Comparison of ENCODE assay signal across 10 cellular contexts in the genomic region with DNA sequence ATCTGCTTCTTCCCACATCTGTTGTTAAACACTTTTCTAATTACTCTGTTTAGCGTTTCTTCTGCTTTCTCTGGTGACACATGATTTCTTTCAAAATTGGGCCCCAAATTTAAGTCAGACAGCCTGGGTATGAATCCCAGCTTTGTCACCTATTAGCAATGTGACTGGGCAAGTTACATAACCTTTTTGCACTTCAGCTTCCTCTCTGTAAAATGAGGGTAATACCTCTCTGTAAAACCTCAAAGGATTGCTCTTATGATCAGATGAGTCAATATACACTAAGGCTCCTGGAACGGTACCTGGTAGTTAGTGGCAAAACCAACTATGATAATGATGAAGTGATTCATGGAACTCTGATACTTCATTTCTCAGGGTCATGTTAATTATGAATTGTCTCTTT. TPM values are rescaled to one million over a fixed set of nuclear protein-coding genes. Genes with fewer than 3 reads are reported as not detected.
DNase-seq lines count a peak whose midpoint lies in the region; TF ChIP-seq lines count a peak whose summit lies in the region.
"Had no signal": no experiment of that assay in that cellular context is flagged by ENCODE, and none has a peak within 500 bp of the region (broad histone marks: within the 10 kb centered on the region; RNA-seq: fewer than 3 reads in every experiment).

No MANE protein-coding gene starts in this region.

- no peaks in the 10 kb centered on the region for H3K9me2 ChIP-seq in GM23248 (ENCODE audit: insufficient read depth)

- no peaks in the 10 kb centered on the region for H3K9me3 ChIP-seq in AG04450 (ENCODE audit: control insufficient read depth, insufficient read depth, low read length)
- no peaks in the 10 kb centered on the region for H3K9me3 ChIP-seq in GM23248 (ENCODE audit: low read depth)

- intact Hi-C loops in posterior vena cava (cut with DNase I): no loop called here

- H3K4me3 ChIP-seq in AG04450 (ENCODE audit: low read depth, low read length) (no peak overlapping the region), GM23248 (no peak overlapping the region), fibroblast of mammary gland (ENCODE audit: control insufficient read depth, low read depth, low read length) (no peak overlapping the region)

- H3F3A ChIP-seq in GM23248 (ENCODE audit: insufficient read depth): peaks cover 26% of the 10 kb centered on the region

- 0 out of 2 replicates have a peak overlapping the region, but pooled peaks have one; percentile 0 for H2AFZ ChIP-seq in GM23248

- H3K36me3 ChIP-seq in GM23248 (ENCODE audit: low read depth): no peaks in the 10 kb centered on the region

- CTCF ChIA-PET in AG04450 (lab: Charles Lee): interaction anchor here (1.0 to 4.5 kb wide), 4 partner anchors 15 to 653 kb away, joined by 3 to 40 read pairs (median 8); no protein-coding TSS in a partner anchor

- WGBS in GM23248 (ENCODE audit: low coverage in 1 of 2, low lambda C conversion rate in 2 of 2, missing lambda C conversion rate in 2 of 2), 2 experiments: 0 to 7% methylated on average over 2 of the region's 2 CpGs

- H3K27me3 ChIP-seq in AG04450 (ENCODE audit: control insufficient read depth, insufficient read depth, low read length): no peaks in the 10 kb centered on the region
- no peaks in the 10 kb centered on the region for H3K27me3 ChIP-seq in GM23248 (replicated peaks; ENCODE audit: insufficient read depth)

- no peak for DNase-seq in AG04450 (ENCODE audit: low read depth, low spot score)
- DNase-seq in GM23248: peak; percentile 79
- DNase-seq in RPMI7951 (ENCODE audit: low read depth): peak; percentile 43
- DNase-seq in fibroblast of mammary gland (ENCODE audit: low read depth): peak; percentile 46
- DNase-seq in Ammon's horn (ENCODE audit: low spot score): no peak
- DNase-seq in activated effector memory CD4-positive, alpha-beta T cell treated with anti-CD3 and anti-CD28 coated beads, Interleukin-2, amount 50 U/mL, for 16 hours: no peak
- no peak for DNase-seq in NCI-H524 (lab: John Stamatoyannopoulos, UW)
- DNase-seq in posterior vena cava (ENCODE audit: low spot score): no peak
- DNase-seq: NCI-H345; stimulated activated CD4-positive, alpha-beta T cell treated with anti-CD3 and anti-CD28 coated beads, Interleukin-4, amount 100 ng/mL, for 1 hour had no signal

- H4K20me1 ChIP-seq in GM23248 (ENCODE audit: insufficient read depth): no peaks in the 10 kb centered on the region

- H3K27ac ChIP-seq in AG04450 (ENCODE audit: low read depth, low read length) (peak overlapping the region; percentile 47), GM23248 (peak overlapping the region; percentile 76)

- peak overlapping the region; percentile 32 for H3K9ac ChIP-seq in GM23248

- POLR2A ChIA-PET in AG04450 (lab: Yijun Ruan, JAX): no interaction called here

- in situ Hi-C loops in GM23248 (cut with MboI): loop anchor here (10.0 kb wide), 1 partner anchor 652 kb away; no protein-coding TSS in a partner anchor

- peak overlapping the region; percentile 34 for H3K4me2 ChIP-seq in GM23248 (ENCODE audit: unreplicated experiment)

- TF ChIP-seq CTCF in AG04450 (IDR thresholded peaks at IDR 0.05; ENCODE audit: low read depth, low read length) (no peak), fibroblast of mammary gland (conservative IDR thresholded peaks at IDR 0.05; ENCODE audit: control insufficient read depth, insufficient read depth, low read depth, low read length) (no peak)

- no peaks in the 10 kb centered on the region for H3K79me2 ChIP-seq in GM23248 (ENCODE audit: insufficient read depth)

- H3K4me1 ChIP-seq in GM23248 (ENCODE audit: insufficient read depth): peaks cover 19% of the 10 kb centered on the region

RNA-seq across cellular contexts. Expression of a gene that starts 33.0 kb away (rescaled TPM):
- 4.0 and 5.2 TPM in 2 replicates for polyA plus RNA-seq in AG04450 (2011; rRNA removed)
- polyA minus RNA-seq in AG04450 (2011; rRNA and poly(A)+ RNA removed): 4.4 and 4.7 TPM in 2 replicates
- 2.5 and 5.6 TPM in 2 replicates for total RNA-seq in GM23248 (2014; rRNA removed; shearing (Covaris generic))
- 3.7 and 5.7 TPM in 2 replicates for polyA plus RNA-seq in GM23248 (2016; fragmentation: Nextera tagmentation; extraction: Ambion mirVana)
- 19.1 and 26.3 TPM in 2 replicates for total RNA-seq in RPMI7951 (2014; rRNA removed; shearing (Covaris generic))
- total RNA-seq in posterior vena cava: under 1 TPM; 0.09 to 0.24 TPM

Comparison
In these comparisons a context has a peak if more than half of its experiments do, and no peak if none do; other contexts are left out.
1. DNase-seq: peak in GM23248 (single experiment), RPMI7951 (single experiment) and fibroblast of mammary gland (single experiment); none in AG04450 (single experiment), Ammon's horn (single experiment), activated effector memory CD4-positive, alpha-beta T cell treated with anti-CD3 and anti-CD28 coated beads, Interleukin-2, amount 50 U/mL, for 16 hours (single experiment), NCI-H524 (0 of 2) and posterior vena cava (single experiment).